8 cellular contexts compared by ENCODE assay signal in genomic region chr3:170809021-170809974, GRCh38.
DNase-seq lines count a peak whose midpoint lies in the region; ATAC-seq and TF ChIP-seq lines count a peak whose summit lies in the region.

No MANE protein-coding gene starts in this region.

- ATAC-seq in Right ventricle myocardium inferior (peak; percentile 49), HG02642 (IDR thresholded peaks at IDR 0.05; ENCODE audit: poor library complexity, unreplicated experiment) (no peak)

- DNase-seq in Right ventricle myocardium inferior (ENCODE audit: missing footprints), result no peak
- no peak for DNase-seq in cardiac septum (ENCODE audit: low spot score)
- DNase-seq in NCI-H146 treated with DMSO at 0.1 percent for 48 hours (lab: John Stamatoyannopoulos, UW; ENCODE audit: unreplicated experiment), result peak; percentile 38
- DNase-seq in foreskin fibroblast, result peak; percentile 74 to 88
- DNase-seq in cerebellar nuclear complex (lab: John Stamatoyannopoulos, UW), result no peak

- H3K79me2 ChIP-seq in SU-DHL-6 (ENCODE audit: insufficient read depth, low read length), result no peaks in the 10 kb centered on the region
- no peaks in the 10 kb centered on the region for H3K79me2 ChIP-seq in parathyroid adenoma

- H3K4me2 ChIP-seq in SU-DHL-6 (ENCODE audit: low read depth, low read length, poor library complexity, severe bottlenecking) (no peak overlapping the region), parathyroid adenoma (ENCODE audit: low read length) (no peak overlapping the region)

- no peak overlapping the region for H3K4me3 ChIP-seq in SU-DHL-6 (ENCODE audit: insufficient read depth, low read length, poor library complexity, severe bottlenecking)
- no peak overlapping the region for H3K4me3 ChIP-seq in foreskin fibroblast (ENCODE audit: low read depth in 1 of 2, low read length in 2 of 2)
- no peak overlapping the region for H3K4me3 ChIP-seq in parathyroid adenoma (ENCODE audit: low read depth, low read length)

- H3K36me3 ChIP-seq in SU-DHL-6 (ENCODE audit: low read length) (no peaks in the 10 kb centered on the region), parathyroid adenoma (ENCODE audit: control insufficient read depth, insufficient read depth, low read length) (no peaks in the 10 kb centered on the region)

- H3K9ac ChIP-seq in SU-DHL-6 (ENCODE audit: low read length) (no peak overlapping the region), parathyroid adenoma (no peak overlapping the region)

- H4K20me1 ChIP-seq in SU-DHL-6 (ENCODE audit: low read depth, low read length), result no peaks in the 10 kb centered on the region

- H2AFZ ChIP-seq in SU-DHL-6 (ENCODE audit: low read depth, low read length, severe bottlenecking), result no peak overlapping the region
- no peak overlapping the region for H2AFZ ChIP-seq in parathyroid adenoma

- no peaks in the 10 kb centered on the region for H3K4me1 ChIP-seq in parathyroid adenoma

- no peaks in the 10 kb centered on the region for H3K9me2 ChIP-seq in SU-DHL-6 (replicated peaks; ENCODE audit: insufficient read depth, low read length)

- H3K27me3 ChIP-seq in SU-DHL-6 (ENCODE audit: low read length), result no peaks in the 10 kb centered on the region
- no peaks in the 10 kb centered on the region for H3K27me3 ChIP-seq in parathyroid adenoma (ENCODE audit: control insufficient read depth, insufficient read depth, low read length)

- H3K9me3 ChIP-seq in SU-DHL-6 (ENCODE audit: insufficient read depth, low read length) (no peaks in the 10 kb centered on the region), parathyroid adenoma (ENCODE audit: control insufficient read depth, low read length) (no peaks in the 10 kb centered on the region)

- no peak overlapping the region for H3K27ac ChIP-seq in SU-DHL-6 (ENCODE audit: low read depth, low read length)
- no peak overlapping the region for H3K27ac ChIP-seq in parathyroid adenoma

- intact Hi-C loops in Right ventricle myocardium inferior (cut with DNase I), result no loop called here
- intact Hi-C loops in cardiac septum (cut with DNase I), result no loop called here

- TF ChIP-seq CTCF in SU-DHL-6 (IDR thresholded peaks at IDR 0.05; ENCODE audit: insufficient read depth, low read length, poor library complexity, severe bottlenecking) (peak; percentile 36), foreskin fibroblast (IDR thresholded peaks at IDR 0.05; ENCODE audit: low read depth, low read length) (peak; percentile 73), parathyroid adenoma (IDR thresholded peaks at IDR 0.05) (peak; percentile 22)

- no peaks in the 10 kb centered on the region for H3F3A ChIP-seq in SU-DHL-6 (ENCODE audit: insufficient read depth)

Comparison
In these comparisons a context has a peak if more than half of its experiments do, and no peak if none do; other contexts are left out.
1. DNase-seq: peak in NCI-H146 treated with DMSO at 0.1 percent for 48 hours (single experiment) and foreskin fibroblast (2 of 2); none in Right ventricle myocardium inferior (single experiment), cardiac septum (single experiment) and cerebellar nuclear complex (0 of 2).
2. CTCF ChIP-seq: peak in every context shown above with its lines; median percentile 73 in foreskin fibroblast; 36 in SU-DHL-6; 22 in parathyroid adenoma.